Comparison of ENCODE assay signal across 8 cellular contexts in genomic region chr5:50667653-50668403, GRCh38. TPM values are rescaled to one million over a fixed set of nuclear protein-coding genes. Genes with fewer than 3 reads are reported as not detected.
DNase-seq lines count a peak whose midpoint lies in the region; ATAC-seq lines count a peak whose summit lies in the region.

No MANE protein-coding gene starts in this region.

- peaks cover 43% of the 10 kb centered on the region for H3K4me1 Mint-ChIP-seq in activated CD4-positive, alpha-beta memory T cell treated with anti-CD3 and anti-CD28 coated beads for 36 hours (ENCODE audit: low read depth)

- H3K4me1 ChIP-seq in effector memory CD4-positive, alpha-beta T cell (ENCODE audit: control insufficient read depth, insufficient read depth, low read length, poor library complexity, severe bottlenecking), result peaks cover 16% of the 10 kb centered on the region

- H3K36me3 ChIP-seq in effector memory CD4-positive, alpha-beta T cell (ENCODE audit: control insufficient read depth, insufficient read depth, low read length), result no peaks in the 10 kb centered on the region

- H3K9me3 Mint-ChIP-seq in activated CD4-positive, alpha-beta memory T cell treated with anti-CD3 and anti-CD28 coated beads for 36 hours, result no peaks in the 10 kb centered on the region

- peak; percentile 89 for ATAC-seq in HG02840 (IDR thresholded peaks at IDR 0.05; ENCODE audit: low FRiP score, unreplicated experiment)

- intact Hi-C loops in activated CD4-positive, alpha-beta memory T cell treated with anti-CD3 and anti-CD28 coated beads for 36 hours (cut with micrococcal nuclease), result loop anchor here (2.0 kb wide), 2 partner anchors 43 to 227 kb away; partner anchors contain the start of gene EMB

- DNase-seq in NCI-H2107 treated with DMSO at 0.1 percent for 48 hours (lab: John Stamatoyannopoulos, UW; ENCODE audit: unreplicated experiment) (peak; percentile 24), NCI-H2107 (lab: John Stamatoyannopoulos, UW) (no peak), NCI-H2029 (lab: John Stamatoyannopoulos, UW) (peak; percentile 65), midbrain (lab: John Stamatoyannopoulos, UW) (peak; percentile 33)
- DNase-seq in activated CD4-positive, alpha-beta memory T cell treated with anti-CD3 and anti-CD28 coated beads for 36 hours, result peak; percentile 90
- peak; percentile 81 to 85 (median 82) for DNase-seq in effector memory CD4-positive, alpha-beta T cell
- peak; percentile 82 for DNase-seq in stimulated activated CD8-positive, alpha-beta memory T cell treated with anti-CD3 and anti-CD28 coated beads, Interleukin-4, amount 100 ng/mL, for 24 hours (ENCODE audit: low read depth)

- H3K36me3 Mint-ChIP-seq in activated CD4-positive, alpha-beta memory T cell treated with anti-CD3 and anti-CD28 coated beads for 36 hours, result peaks cover 3% of the 10 kb centered on the region

- peak overlapping the region; percentile 99 for H3K27ac ChIP-seq in effector memory CD4-positive, alpha-beta T cell (ENCODE audit: insufficient read depth, low read length, poor library complexity, severe bottlenecking)

- peak overlapping the region; percentile 98 for H3K27ac Mint-ChIP-seq in activated CD4-positive, alpha-beta memory T cell treated with anti-CD3 and anti-CD28 coated beads for 36 hours

- peak overlapping the region; percentile 88 for H3K4me3 ChIP-seq in effector memory CD4-positive, alpha-beta T cell (ENCODE audit: insufficient read depth, low read depth, low read length, poor library complexity, severe bottlenecking)

- POLR2A ChIA-PET in activated CD4-positive, alpha-beta memory T cell treated with anti-CD3 and anti-CD28 coated beads for 36 hours (lab: Charles Lee), result interaction anchor here (1.0 to 2.5 kb wide), 7 partner anchors 24 to 227 kb away, joined by 3 to 18 read pairs (median 3); partner anchors contain the start of gene EMB

- CTCF ChIA-PET in activated CD4-positive, alpha-beta memory T cell treated with anti-CD3 and anti-CD28 coated beads for 36 hours (lab: Charles Lee), result interaction anchor here (1.2 kb wide), 1 partner anchor 58 kb away, joined by 3 read pairs; no protein-coding TSS in a partner anchor

- H3K27me3 Mint-ChIP-seq in activated CD4-positive, alpha-beta memory T cell treated with anti-CD3 and anti-CD28 coated beads for 36 hours, result no peaks in the 10 kb centered on the region

- H3K9me3 ChIP-seq in effector memory CD4-positive, alpha-beta T cell (ENCODE audit: control insufficient read depth, low read length), result no peaks in the 10 kb centered on the region

- H3K4me3 Mint-ChIP-seq in activated CD4-positive, alpha-beta memory T cell treated with anti-CD3 and anti-CD28 coated beads for 36 hours, result peak overlapping the region; percentile 90

- no peaks in the 10 kb centered on the region for H3K27me3 ChIP-seq in effector memory CD4-positive, alpha-beta T cell (replicated peaks; ENCODE audit: control insufficient read depth, insufficient read depth, low read length, poor library complexity, severe bottlenecking)

RNA-seq across cellular contexts. Expression of gene PARP8, which starts 1.4 kb away (rescaled TPM):
- total RNA-seq in activated CD4-positive, alpha-beta memory T cell treated with anti-CD3 and anti-CD28 coated beads for 36 hours, result 10 to 100 TPM; 34.0 to 36.9 TPM
